19 cellular contexts compared by ENCODE assay signal in the genomic region with DNA sequence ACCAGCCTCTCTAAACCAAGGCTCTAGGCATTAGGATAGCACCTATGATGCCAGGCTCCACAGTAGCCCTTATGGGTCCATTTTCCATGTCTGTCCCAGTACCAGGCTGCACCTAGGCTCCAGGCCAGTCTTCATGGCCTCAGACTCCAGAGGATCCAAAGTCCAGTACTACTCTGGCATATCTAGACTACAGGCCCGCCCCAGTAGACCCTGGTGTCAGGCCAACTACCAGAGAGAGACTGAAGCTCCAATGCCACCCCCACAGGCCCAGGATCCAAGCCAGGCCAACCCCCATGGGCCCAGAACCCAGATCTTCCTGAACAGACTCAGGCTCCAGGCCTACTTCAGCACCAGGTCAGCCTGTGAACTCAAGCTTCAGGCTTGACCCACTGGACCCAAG.
DNase-seq lines count a peak whose midpoint lies in the region; ATAC-seq and TF ChIP-seq lines count a peak whose summit lies in the region.
"Had no signal": no experiment of that assay in that cellular context is flagged by ENCODE, and none has a peak within 500 bp of the region (broad histone marks: within the 10 kb centered on the region; RNA-seq: fewer than 3 reads in every experiment).

No MANE protein-coding gene starts in this region.

- H4K8ac ChIP-seq in trophoblast cell (ENCODE audit: low read depth, low read length) = no peak overlapping the region

- H2BK5ac ChIP-seq in trophoblast cell (ENCODE audit: low read depth, low read length, poor library complexity) = no peak overlapping the region

- H4K12ac ChIP-seq in trophoblast cell (ENCODE audit: low read depth, low read length) = no peak overlapping the region

- ATAC-seq in left lobe of liver (peak; percentile 90), upper lobe of right lung (peak; percentile 38)

- no peak overlapping the region for H3K4me2 ChIP-seq in hepatocyte
- H3K4me2 ChIP-seq in trophoblast cell (ENCODE audit: low read length) = no peak overlapping the region
- H3K4me2 ChIP-seq: BLaER1 had no signal

- no peak overlapping the region for H2AFZ ChIP-seq in hepatocyte
- H2AFZ ChIP-seq in trophoblast cell (ENCODE audit: insufficient read depth, low read length, poor library complexity) = no peak overlapping the region

- H3K9me2 ChIP-seq in hepatocyte (replicated peaks; ENCODE audit: insufficient read depth) = no peaks in the 10 kb centered on the region

- DNase-seq in hepatocyte (ENCODE audit: low spot score) (peak; percentile 3), left lobe of liver (ENCODE audit: low spot score) (peak; percentile 51), upper lobe of right lung (no peak), trophoblast cell (no peak), DMS79 treated with DMSO at 0.1 percent for 48 hours (lab: John Stamatoyannopoulos, UW) (no peak)
- DNase-seq: 8988T; ACHN; BE2C; C1 segment of cervical spinal cord; CD4-positive, alpha-beta memory T cell; CD4-positive, CD25-positive, alpha-beta regulatory T cell; CD8-positive, alpha-beta memory T cell; COR-L47; DMS 273 treated with DMSO at 0.1 percent for 48 hours; DMS153; DMS53; DMS79; GF-D8 had no signal

- intact Hi-C loops in upper lobe of right lung (cut with DNase I) = no loop called here

- no peak overlapping the region for H3K18ac ChIP-seq in trophoblast cell (ENCODE audit: low read length)

- H2AK5ac ChIP-seq in trophoblast cell (ENCODE audit: low read length) = no peak overlapping the region

- no peak overlapping the region for H3K4ac ChIP-seq in trophoblast cell (ENCODE audit: low read depth, low read length)

- H3K27ac ChIP-seq in hepatocyte (no peak overlapping the region), upper lobe of right lung (no peak overlapping the region), trophoblast cell (ENCODE audit: low read depth, low read length) (no peak overlapping the region)
- H3K27ac ChIP-seq: BLaER1 had no signal

- WGBS in hepatocyte (ENCODE audit: low lambda C conversion rate, missing lambda C conversion rate) = 88% methylated on average over 1 of the region's 1 CpG
- no CpG with 5 or more reads among the region's 1 CpG for WGBS in trophoblast cell (ENCODE audit: extremely low coverage, insufficient coverage, insufficient read length)

- no peak overlapping the region for H4K91ac ChIP-seq in trophoblast cell (ENCODE audit: low read depth, low read length)

- no peak overlapping the region for H3K4me3 ChIP-seq in hepatocyte
- no peak overlapping the region for H3K4me3 ChIP-seq in upper lobe of right lung
- no peak overlapping the region for H3K4me3 ChIP-seq in trophoblast cell (ENCODE audit: low read depth, low read length)
- H3K4me3 ChIP-seq: BLaER1 had no signal

- H2BK120ac ChIP-seq in trophoblast cell (ENCODE audit: insufficient read depth, low read length, poor library complexity) = no peak overlapping the region

- no peaks in the 10 kb centered on the region for H3K79me2 ChIP-seq in hepatocyte
- H3K79me2 ChIP-seq in trophoblast cell (ENCODE audit: control insufficient read depth, insufficient read depth, low read length, poor library complexity) = no peaks in the 10 kb centered on the region

- H3K9me3 ChIP-seq in hepatocyte (ENCODE audit: low read depth) (no peaks in the 10 kb centered on the region), upper lobe of right lung (no peaks in the 10 kb centered on the region), trophoblast cell (ENCODE audit: insufficient read depth, low read depth, low read length) (no peaks in the 10 kb centered on the region)
- H3K9me3 ChIP-seq: BE2C, BLaER1 had no signal

- H3K4me1 ChIP-seq in hepatocyte (ENCODE audit: insufficient read depth) = no peaks in the 10 kb centered on the region
- H3K4me1 ChIP-seq in upper lobe of right lung = no peaks in the 10 kb centered on the region
- no peaks in the 10 kb centered on the region for H3K4me1 ChIP-seq in trophoblast cell (ENCODE audit: control insufficient read depth in 1 of 2, insufficient read depth in 2 of 2, low read length in 2 of 2)
- H3K4me1 ChIP-seq: BE2C, BLaER1 had no signal

- H3K23ac ChIP-seq in trophoblast cell (ENCODE audit: low read length) = no peak overlapping the region

- H2BK12ac ChIP-seq in trophoblast cell (ENCODE audit: low read length) = no peak overlapping the region

- no peak overlapping the region for H3K14ac ChIP-seq in trophoblast cell (ENCODE audit: low read length)

- no peaks in the 10 kb centered on the region for H3K79me1 ChIP-seq in trophoblast cell (ENCODE audit: low read length)

- no peaks in the 10 kb centered on the region for H4K20me1 ChIP-seq in hepatocyte (ENCODE audit: insufficient read depth, poor library complexity, severe bottlenecking)
- H4K20me1 ChIP-seq: BLaER1 had no signal

- H3K27me3 ChIP-seq in hepatocyte = no peaks in the 10 kb centered on the region
- H3K27me3 ChIP-seq in upper lobe of right lung = no peaks in the 10 kb centered on the region
- no peaks in the 10 kb centered on the region for H3K27me3 ChIP-seq in trophoblast cell (ENCODE audit: insufficient read depth, low read length)
- H3K27me3 ChIP-seq: BE2C, BLaER1 had no signal

- no peak overlapping the region for H3K9ac ChIP-seq in trophoblast cell (ENCODE audit: low read length)
- H3K9ac ChIP-seq: BLaER1 had no signal

- H3K36me3 ChIP-seq in hepatocyte (replicated peaks; ENCODE audit: insufficient read depth, low read depth) (no peaks in the 10 kb centered on the region), upper lobe of right lung (no peaks in the 10 kb centered on the region), trophoblast cell (ENCODE audit: control insufficient read depth in 1 of 2, insufficient read depth in 2 of 2, low read length in 2 of 2) (no peaks in the 10 kb centered on the region)
- H3K36me3 ChIP-seq: BE2C, BLaER1 had no signal

- TF ChIP-seq CTCF in hepatocyte (IDR thresholded peaks at IDR 0.05; ENCODE audit: poor library complexity) (no peak), upper lobe of right lung (IDR thresholded peaks at IDR 0.05) (no peak)

Comparison
In these comparisons a context has a peak if more than half of its experiments do, and no peak if none do; other contexts are left out.
1. DNase-seq: peak in hepatocyte (single experiment) and left lobe of liver (single experiment); none in upper lobe of right lung (single experiment), trophoblast cell (0 of 2) and DMS79 treated with DMSO at 0.1 percent for 48 hours (single experiment).